ENCODE assay signal across 8 cellular contexts in genomic region chr20:44092551-44093248, GRCh38.
DNase-seq lines count a peak whose midpoint lies in the region; ATAC-seq and TF ChIP-seq lines count a peak whose summit lies in the region.

No MANE protein-coding gene starts in this region.

- no peaks in the 10 kb centered on the region for H3K4me1 Mint-ChIP-seq in CD8-positive, alpha-beta T cell (ENCODE audit: low read depth)
- H3K4me1 Mint-ChIP-seq in endothelial cell (ENCODE audit: unreplicated experiment): peaks cover 1% of the 10 kb centered on the region

- H3K27me3 ChIP-seq in CD8-positive, alpha-beta T cell (ENCODE audit: insufficient read depth, low read length): no peaks in the 10 kb centered on the region
- no peaks in the 10 kb centered on the region for H3K27me3 ChIP-seq in HAP-1 (ENCODE audit: low read depth)

- intact Hi-C loops in CD8-positive, alpha-beta T cell (cut with DNase I, micrococcal nuclease): loop anchor here (1.0 to 5.0 kb wide), 3 partner anchors 35 to 640 kb away; no protein-coding TSS in a partner anchor

- no peaks in the 10 kb centered on the region for H3K4me1 ChIP-seq in CD8-positive, alpha-beta T cell (ENCODE audit: insufficient read depth, low read length)
- H3K4me1 ChIP-seq in HAP-1: no peaks in the 10 kb centered on the region

- H3K4me3 ChIP-seq in CD8-positive, alpha-beta T cell (ENCODE audit: low read depth, low read length): no peak overlapping the region
- no peak overlapping the region for H3K4me3 ChIP-seq in HAP-1

- H3K27ac ChIP-seq in CD8-positive, alpha-beta T cell (ENCODE audit: low read depth, low read length): no peak overlapping the region

- in situ Hi-C loops in HAP-1 (cut with MboI; ENCODE audit: low sequenced_read_pairs): no loop called here

- no peaks in the 10 kb centered on the region for H3K36me3 ChIP-seq in CD8-positive, alpha-beta T cell (ENCODE audit: insufficient read depth, low read length)
- H3K36me3 ChIP-seq in HAP-1 (replicated peaks): no peaks in the 10 kb centered on the region

- H3K36me3 Mint-ChIP-seq in CD8-positive, alpha-beta T cell: no peaks in the 10 kb centered on the region
- H3K36me3 Mint-ChIP-seq in endothelial cell (ENCODE audit: low read depth, unreplicated experiment): no peaks in the 10 kb centered on the region

- no peak overlapping the region for H3K27ac Mint-ChIP-seq in CD8-positive, alpha-beta T cell
- no peak overlapping the region for H3K27ac Mint-ChIP-seq in endothelial cell (ENCODE audit: unreplicated experiment)

- POLR2A ChIA-PET in CD8-positive, alpha-beta T cell (lab: Charles Lee): no interaction called here

- ATAC-seq in CD8-positive, alpha-beta T cell: no peak
- no peak for ATAC-seq in HG02763 (IDR thresholded peaks at IDR 0.05; ENCODE audit: unreplicated experiment)

- CTCF ChIA-PET in CD8-positive, alpha-beta T cell (lab: Charles Lee): interaction anchor here (0.9 to 2.6 kb wide), 4 partner anchors 11 to 554 kb away, joined by 3 to 13 read pairs (median 6); no protein-coding TSS in a partner anchor

- H3K27me3 Mint-ChIP-seq in CD8-positive, alpha-beta T cell (ENCODE audit: low read depth): peaks cover 17% of the 10 kb centered on the region
- H3K27me3 Mint-ChIP-seq in endothelial cell (ENCODE audit: unreplicated experiment): peaks cover 2% of the 10 kb centered on the region

- H3K9me3 ChIP-seq in CD8-positive, alpha-beta T cell (ENCODE audit: low read length): no peaks in the 10 kb centered on the region
- no peaks in the 10 kb centered on the region for H3K9me3 ChIP-seq in HAP-1

- DNase-seq in CD8-positive, alpha-beta T cell: peak in 2 of 7 experiments; percentile 32 to 46
- DNase-seq in HAP-1 (ENCODE audit: low spot score in 2 of 2) (peak; percentile 14 to 57), RKO (ENCODE audit: low spot score) (peak; percentile 44), endothelial cell (ENCODE audit: low spot score) (peak; percentile 46), renal cortical epithelial cell (ENCODE audit: low read depth) (peak; percentile 58), NCI-H1694 (lab: John Stamatoyannopoulos, UW) (no peak)
- DNase-seq in stimulated activated CD4-positive, alpha-beta T cell treated with anti-CD3 and anti-CD28 coated beads, Interleukin-1b, Interleukin-23, amount 100 ng/mL, for 48 hours: no peak

- H3K4me3 Mint-ChIP-seq in CD8-positive, alpha-beta T cell: no peak overlapping the region
- H3K4me3 Mint-ChIP-seq in endothelial cell (ENCODE audit: unreplicated experiment): no peak overlapping the region

- peak; percentile 49 for TF ChIP-seq CTCF in CD8-positive, alpha-beta T cell (IDR thresholded peaks at IDR 0.05)
- TF ChIP-seq CTCF in endothelial cell (IDR thresholded peaks at IDR 0.05; ENCODE audit: unreplicated experiment): peak; percentile 77

- H3K9me3 Mint-ChIP-seq in CD8-positive, alpha-beta T cell: no peaks in the 10 kb centered on the region
- no peaks in the 10 kb centered on the region for H3K9me3 Mint-ChIP-seq in endothelial cell (ENCODE audit: unreplicated experiment)

Comparison
In these comparisons a context has a peak if more than half of its experiments do, and no peak if none do; other contexts are left out.
1. DNase-seq: peak in HAP-1 (2 of 2), RKO (single experiment), endothelial cell (single experiment) and renal cortical epithelial cell (single experiment); none in stimulated activated CD4-positive, alpha-beta T cell treated with anti-CD3 and anti-CD28 coated beads, Interleukin-1b, Interleukin-23, amount 100 ng/mL, for 48 hours (single experiment) and NCI-H1694 (single experiment).